8 cellular contexts compared by ENCODE assay signal in genomic region chr17:29769225-29769624, GRCh38.
"Had no signal": no experiment of that assay in that cellular context is flagged by ENCODE, and none has a peak within 500 bp of the region (broad histone marks: within the 10 kb centered on the region; RNA-seq: fewer than 3 reads in every experiment).

No MANE protein-coding gene starts in this region.

- H3K27ac ChIP-seq: KMS-11 had no signal

- ATAC-seq: GM23338, HepG2 had no signal

- H3K9ac ChIP-seq: KMS-11 had no signal

- H3K4me3 ChIP-seq: GM23338 had no signal

- DNase-seq: H9, HCEC 1CT, KBM-7 had no signal

- FAIRE-seq: H1, H54, HepG2 had no signal
